ENCODE assay signal across 20 cellular contexts in genomic region chr5:59027145-59027907, GRCh38.
"Had no signal": no experiment of that assay in that cellular context is flagged by ENCODE, and none has a peak within 500 bp of the region (broad histone marks: within the 10 kb centered on the region; RNA-seq: fewer than 3 reads in every experiment).

No MANE protein-coding gene starts in this region.

- H3K4me3 ChIP-seq: esophagus muscularis mucosa, left ventricle myocardium inferior, lower lobe of right lung, smooth muscle cell, suprapubic skin, thyroid gland, upper lobe of left lung, uterus had no signal

- H3K9me3 ChIP-seq: esophagus muscularis mucosa, lower lobe of right lung, neutrophil, suprapubic skin, thyroid gland, upper lobe of left lung, uterus had no signal

- H3K4me1 Mint-ChIP-seq: memory B cell had no signal

- H3K4me1 ChIP-seq: lower lobe of right lung, suprapubic skin, thyroid gland, upper lobe of left lung, uterus had no signal

- H3K27ac Mint-ChIP-seq: memory B cell, mesothelial cell of epicardium had no signal

- H3K36me3 Mint-ChIP-seq: memory B cell had no signal

- H3K36me3 ChIP-seq: esophagus muscularis mucosa, lower lobe of right lung, neutrophil, suprapubic skin, thyroid gland, uterus had no signal

- H3K27me3 ChIP-seq: esophagus muscularis mucosa, neutrophil, suprapubic skin, thyroid gland, upper lobe of left lung, uterus had no signal

- H3K27me3 Mint-ChIP-seq: memory B cell had no signal

- ATAC-seq: left cardiac atrium; lower lobe of right lung; right cardiac atrium; stimulated activated naive CD8-positive, alpha-beta T cell treated with anti-CD3 and anti-CD28 coated beads, Interleukin-15, Interleukin-2, amounts not matched to agents 100 U/mL and 50 U/mL, for 24 hours had no signal

- DNase-seq: effector memory CD4-positive, alpha-beta T cell; foreskin fibroblast; immature natural killer cell; kidney; left cardiac atrium; left ventricle myocardium inferior; lower lobe of right lung; right cardiac atrium; stimulated activated CD4-positive, alpha-beta T cell treated with anti-CD3 and anti-CD28 coated beads, Interleukin-2, amount 100 ng/mL, for 48 hours; stimulated activated naive CD8-positive, alpha-beta T cell treated with anti-CD3 and anti-CD28 coated beads, Interleukin-15, Interleukin-2, amounts not matched to agents 100 U/mL and 50 U/mL, for 24 hours; thyroid gland; upper lobe of left lung; uterus had no signal

- H3K4me3 Mint-ChIP-seq: memory B cell, mesothelial cell of epicardium had no signal

- H3K27ac ChIP-seq: epithelial cell of prostate, left ventricle myocardium inferior, lower lobe of right lung, neutrophil, suprapubic skin, thyroid gland, upper lobe of left lung, uterus had no signal
